In the genomic region with DNA sequence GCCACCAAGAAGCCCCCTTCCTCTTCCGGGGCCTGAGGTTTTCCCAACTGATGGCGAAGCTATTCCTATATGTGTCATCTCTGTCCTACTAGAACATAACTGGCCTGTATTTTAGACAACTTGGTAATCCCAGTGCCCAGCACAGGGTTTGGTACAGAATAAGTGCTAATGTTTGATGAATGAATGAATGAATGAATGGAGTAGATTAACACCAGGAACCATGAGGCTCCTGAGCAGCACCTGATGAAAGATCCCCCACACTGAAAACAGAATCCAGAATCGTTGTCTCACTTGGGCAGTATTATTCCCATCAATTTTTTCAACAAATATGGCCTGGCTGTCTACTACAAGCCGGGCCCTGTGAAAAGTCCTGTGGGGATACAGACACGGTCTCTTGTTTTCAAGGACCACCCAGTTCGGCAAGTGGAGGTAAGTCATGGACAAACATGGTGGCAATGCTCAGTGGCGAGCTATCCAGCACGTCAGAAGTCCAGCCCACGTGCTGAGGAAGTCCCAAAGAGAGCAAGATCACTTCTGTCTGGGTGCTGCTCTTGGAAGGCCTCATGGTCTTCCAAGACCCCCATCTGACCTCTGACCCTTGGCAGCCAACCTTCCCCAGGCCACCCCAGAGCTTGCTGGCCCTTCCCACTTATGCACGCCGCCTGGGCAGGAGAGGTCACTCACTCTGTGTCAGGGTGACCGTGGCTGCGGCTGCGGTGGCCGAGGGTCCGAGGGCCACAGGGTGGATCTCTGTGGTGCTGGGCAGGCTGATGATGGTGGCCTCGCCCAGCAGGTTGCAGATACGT, we compare ENCODE assay signal across 9 cellular contexts. TPM values are rescaled to one million over a fixed set of nuclear protein-coding genes. Genes with fewer than 3 reads are reported as not detected.
DNase-seq lines count a peak whose midpoint lies in the region; ATAC-seq and TF ChIP-seq lines count a peak whose summit lies in the region.
"Had no signal": no experiment of that assay in that cellular context is flagged by ENCODE, and none has a peak within 500 bp of the region (broad histone marks: within the 10 kb centered on the region; RNA-seq: fewer than 3 reads in every experiment).

No MANE protein-coding gene starts in this region.

- CTCF ChIA-PET in CD4-positive, alpha-beta T cell (lab: Charles Lee): no interaction called here
- CTCF ChIA-PET in WTC11 (lab: Charles Lee): interaction anchor here (1.1 to 3.5 kb wide), 8 partner anchors 9 to 123 kb away, joined by 3 to 31 read pairs (median 12); no protein-coding TSS in a partner anchor

- H3K4me3 ChIP-seq in NB4 (ENCODE audit: low read depth, low read length) (peak overlapping the region; percentile 68), esophagus muscularis mucosa (peak overlapping the region; percentile 86 to 98 (median 93)), neuron (ENCODE audit: low read length) (peak overlapping the region; percentile 36)

- no peaks in the 10 kb centered on the region for H3K27me3 Mint-ChIP-seq in CD4-positive, alpha-beta T cell
- no peaks in the 10 kb centered on the region for H3K27me3 Mint-ChIP-seq in WTC11 (ENCODE audit: low read depth)

- no peak overlapping the region for H2AFZ ChIP-seq in neuron (ENCODE audit: low read depth, low read length)

- H3K4me1 ChIP-seq in esophagus muscularis mucosa (peaks cover 57 to 76% (median 71%) of the 10 kb centered on the region in 4 donors), neuron (ENCODE audit: insufficient read depth, low read length) (peaks cover 21% of the 10 kb centered on the region)

- H3K9me3 Mint-ChIP-seq in CD4-positive, alpha-beta T cell: no peaks in the 10 kb centered on the region
- no peaks in the 10 kb centered on the region for H3K9me3 Mint-ChIP-seq in WTC11

- H3K36me3 ChIP-seq in esophagus muscularis mucosa: peaks cover 4 to 27% (median 24%) of the 10 kb centered on the region in 4 donors
- peaks cover 3% of the 10 kb centered on the region for H3K36me3 ChIP-seq in neuron (ENCODE audit: insufficient read depth, low read length)

- TF ChIP-seq EP300 in esophagus muscularis mucosa (IDR thresholded peaks at IDR 0.05): no peak

- TF ChIP-seq POLR2A in NB4 (IDR thresholded peaks at IDR 0.05; ENCODE audit: extremely low read depth, insufficient read length) (no peak), esophagus muscularis mucosa (IDR thresholded peaks at IDR 0.05; ENCODE audit: low read depth) (no peak)

- H3K27ac Mint-ChIP-seq in CD4-positive, alpha-beta T cell: peak overlapping the region; percentile 75
- H3K27ac Mint-ChIP-seq in WTC11: no peak overlapping the region

- WGBS in esophagus muscularis mucosa: 93% methylated on average over 18 of the region's 18 CpGs

- peaks cover 44% of the 10 kb centered on the region for H3K4me1 Mint-ChIP-seq in CD4-positive, alpha-beta T cell (ENCODE audit: low read depth)
- H3K4me1 Mint-ChIP-seq in WTC11: peaks cover 23% of the 10 kb centered on the region

- no peaks in the 10 kb centered on the region for H3K27me3 ChIP-seq in CD4-positive, alpha-beta T cell (ENCODE audit: control insufficient read depth, insufficient read depth, low read length)
- no peaks in the 10 kb centered on the region for H3K27me3 ChIP-seq in esophagus muscularis mucosa
- no peaks in the 10 kb centered on the region for H3K27me3 ChIP-seq in neuron (ENCODE audit: insufficient read depth, low read length)

- TF ChIP-seq CTCF in CD4-positive, alpha-beta T cell (IDR thresholded peaks at IDR 0.05): no peak
- TF ChIP-seq CTCF in NB4 (IDR thresholded peaks at IDR 0.05; ENCODE audit: low read depth, low read length) (no peak), esophagus muscularis mucosa (IDR thresholded peaks at IDR 0.05) (no peak), WTC11 (IDR thresholded peaks at IDR 0.05) (no peak)

- no peaks in the 10 kb centered on the region for H3K9me3 ChIP-seq in CD4-positive, alpha-beta T cell (ENCODE audit: control insufficient read depth, low read length)
- no peaks in the 10 kb centered on the region for H3K9me3 ChIP-seq in esophagus muscularis mucosa
- H3K9me3 ChIP-seq in neuron (ENCODE audit: low read length): peaks cover 4% of the 10 kb centered on the region

- peak in 1 of 10 experiments; percentile 23 for DNase-seq in CD4-positive, alpha-beta T cell
- peak; percentile 30 for DNase-seq in NB4 (ENCODE audit: low read depth)
- DNase-seq in esophagus muscularis mucosa (ENCODE audit: extremely low spot score): no peak
- no peak for DNase-seq in WTC11 (ENCODE audit: low spot score)
- no peak for DNase-seq in activated CD4-positive, alpha-beta T cell treated with anti-CD3 and anti-CD28 coated beads, Interleukin-2, amount 50 U/mL, for 1 hour
- DNase-seq in DMS114 treated with DMSO at 0.1 percent for 48 hours (lab: John Stamatoyannopoulos, UW; ENCODE audit: unreplicated experiment): no peak
- DNase-seq: NCI-H1092 treated with DMSO at 0.1 percent for 48 hours had no signal

- POLR2A ChIA-PET in CD4-positive, alpha-beta T cell (lab: Charles Lee): interaction anchor here (0.6 to 4.6 kb wide), 14 partner anchors 8 to 264 kb away, joined by 3 to 39 read pairs (median 5); a partner anchor contains a TSS
- POLR2A ChIA-PET in WTC11 (lab: Charles Lee): interaction anchor here (2.2 kb wide), 1 partner anchor 24 kb away, joined by 5 read pairs; no protein-coding TSS in a partner anchor

- intact Hi-C loops in CD4-positive, alpha-beta T cell (cut with DNase I, micrococcal nuclease): loop anchor here in 1 of 2 experiments (5.0 kb wide), 1 partner anchor 349 kb away; a partner anchor contains a TSS
- intact Hi-C loops in esophagus muscularis mucosa (cut with DNase I): no loop called here

- H3K36me3 Mint-ChIP-seq in CD4-positive, alpha-beta T cell (ENCODE audit: low read depth): peaks cover 19% of the 10 kb centered on the region
- H3K36me3 Mint-ChIP-seq in WTC11: no peaks in the 10 kb centered on the region; the same call in 1 of the 2 replicates

- peak overlapping the region; percentile 73 for H3K4me3 Mint-ChIP-seq in CD4-positive, alpha-beta T cell
- H3K4me3 Mint-ChIP-seq in WTC11: no peak overlapping the region; the same call in 1 of the 2 replicates

- no peak for ATAC-seq in CD4-positive, alpha-beta T cell (ENCODE audit: poor library complexity)
- no peak for ATAC-seq in WTC11
- ATAC-seq in HG03175 (IDR thresholded peaks at IDR 0.05; ENCODE audit: unreplicated experiment): no peak

- H3K27ac ChIP-seq in CD4-positive, alpha-beta T cell (ENCODE audit: low read depth, low read length): peak overlapping the region; percentile 94
- H3K27ac ChIP-seq in esophagus muscularis mucosa (replicated peaks in 1 of 4): peak overlapping the region; percentile 97 to 99 (median 98)

TF ChIP-seq in WTC11, 78 proteins besides CTCF, POLR2A, EP300 and RAD21 (continues in another document):
- no peak for TF ChIP-seq CREB1 (CRISPR knock-in tag; IDR thresholded peaks at IDR 0.05)
- TF ChIP-seq, protein P1, sequence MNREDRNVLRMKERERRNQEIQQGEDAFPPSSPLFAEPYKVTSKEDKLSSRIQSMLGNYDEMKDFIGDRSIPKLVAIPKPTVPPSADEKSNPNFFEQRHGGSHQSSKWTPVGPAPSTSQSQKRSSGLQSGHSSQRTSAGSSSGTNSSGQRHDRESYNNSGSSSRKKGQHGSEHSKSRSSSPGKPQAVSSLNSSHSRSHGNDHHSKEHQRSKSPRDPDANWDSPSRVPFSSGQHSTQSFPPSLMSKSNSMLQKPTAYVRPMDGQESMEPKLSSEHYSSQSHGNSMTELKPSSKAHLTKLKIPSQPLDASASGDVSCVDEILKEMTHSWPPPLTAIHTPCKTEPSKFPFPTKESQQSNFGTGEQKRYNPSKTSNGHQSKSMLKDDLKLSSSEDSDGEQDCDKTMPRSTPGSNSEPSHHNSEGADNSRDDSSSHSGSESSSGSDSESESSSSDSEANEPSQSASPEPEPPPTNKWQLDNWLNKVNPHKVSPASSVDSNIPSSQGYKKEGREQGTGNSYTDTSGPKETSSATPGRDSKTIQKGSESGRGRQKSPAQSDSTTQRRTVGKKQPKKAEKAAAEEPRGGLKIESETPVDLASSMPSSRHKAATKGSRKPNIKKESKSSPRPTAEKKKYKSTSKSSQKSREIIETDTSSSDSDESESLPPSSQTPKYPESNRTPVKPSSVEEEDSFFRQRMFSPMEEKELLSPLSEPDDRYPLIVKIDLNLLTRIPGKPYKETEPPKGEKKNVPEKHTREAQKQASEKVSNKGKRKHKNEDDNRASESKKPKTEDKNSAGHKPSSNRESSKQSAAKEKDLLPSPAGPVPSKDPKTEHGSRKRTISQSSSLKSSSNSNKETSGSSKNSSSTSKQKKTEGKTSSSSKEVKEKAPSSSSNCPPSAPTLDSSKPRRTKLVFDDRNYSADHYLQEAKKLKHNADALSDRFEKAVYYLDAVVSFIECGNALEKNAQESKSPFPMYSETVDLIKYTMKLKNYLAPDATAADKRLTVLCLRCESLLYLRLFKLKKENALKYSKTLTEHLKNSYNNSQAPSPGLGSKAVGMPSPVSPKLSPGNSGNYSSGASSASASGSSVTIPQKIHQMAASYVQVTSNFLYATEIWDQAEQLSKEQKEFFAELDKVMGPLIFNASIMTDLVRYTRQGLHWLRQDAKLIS (CRISPR knock-in tag; IDR thresholded peaks at IDR 0.05; ENCODE audit: borderline replicate concordance): no peak
- TF ChIP-seq, protein P2, sequence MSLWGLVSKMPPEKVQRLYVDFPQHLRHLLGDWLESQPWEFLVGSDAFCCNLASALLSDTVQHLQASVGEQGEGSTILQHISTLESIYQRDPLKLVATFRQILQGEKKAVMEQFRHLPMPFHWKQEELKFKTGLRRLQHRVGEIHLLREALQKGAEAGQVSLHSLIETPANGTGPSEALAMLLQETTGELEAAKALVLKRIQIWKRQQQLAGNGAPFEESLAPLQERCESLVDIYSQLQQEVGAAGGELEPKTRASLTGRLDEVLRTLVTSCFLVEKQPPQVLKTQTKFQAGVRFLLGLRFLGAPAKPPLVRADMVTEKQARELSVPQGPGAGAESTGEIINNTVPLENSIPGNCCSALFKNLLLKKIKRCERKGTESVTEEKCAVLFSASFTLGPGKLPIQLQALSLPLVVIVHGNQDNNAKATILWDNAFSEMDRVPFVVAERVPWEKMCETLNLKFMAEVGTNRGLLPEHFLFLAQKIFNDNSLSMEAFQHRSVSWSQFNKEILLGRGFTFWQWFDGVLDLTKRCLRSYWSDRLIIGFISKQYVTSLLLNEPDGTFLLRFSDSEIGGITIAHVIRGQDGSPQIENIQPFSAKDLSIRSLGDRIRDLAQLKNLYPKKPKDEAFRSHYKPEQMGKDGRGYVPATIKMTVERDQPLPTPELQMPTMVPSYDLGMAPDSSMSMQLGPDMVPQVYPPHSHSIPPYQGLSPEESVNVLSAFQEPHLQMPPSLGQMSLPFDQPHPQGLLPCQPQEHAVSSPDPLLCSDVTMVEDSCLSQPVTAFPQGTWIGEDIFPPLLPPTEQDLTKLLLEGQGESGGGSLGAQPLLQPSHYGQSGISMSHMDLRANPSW (CRISPR knock-in tag; conservative IDR thresholded peaks at IDR 0.05; ENCODE audit: low read depth): no peak

RNA-seq across cellular contexts. Expression of a gene that starts 1.0 kb away (rescaled TPM):
- total RNA-seq in CD4-positive, alpha-beta T cell: 10 to 100 TPM; 11.5 to 16.8 TPM
- 10 to 100 TPM in 2 of 4 donors, 1 to 10 TPM in 2; 5.4 to 12.0 (median 9.7) TPM for total RNA-seq in esophagus muscularis mucosa
- total RNA-seq in WTC11 (2021): 11.9 to 13.4 TPM (median 12.4 TPM) in 3 replicates

RNA-seq across cellular contexts. Expression of a gene that starts 1.9 kb away (rescaled TPM):
- total RNA-seq in CD4-positive, alpha-beta T cell: 10 to 100 TPM; 16.9 to 17.7 TPM
- total RNA-seq in esophagus muscularis mucosa (100 to 1,000 TPM in 1 of 4 donors, 10 to 100 TPM in 3; 14.5 to 140 (median 21.3) TPM), WTC11 (2021) (15.2 to 17.4 TPM (median 15.2 TPM) in 3 replicates)

Comparison
In these comparisons a context has a peak if more than half of its experiments do, and no peak if none do; other contexts are left out.
1. H3K4me3 ChIP-seq: peak in every context shown above with its lines; median percentile 93 in esophagus muscularis mucosa; 68 in NB4; 36 in neuron.